8 cellular contexts compared by ENCODE assay signal in genomic region chr2:127416486-127417001, GRCh38. TPM values are rescaled to one million over a fixed set of nuclear protein-coding genes. Genes with fewer than 3 reads are reported as not detected.
DNase-seq lines count a peak whose midpoint lies in the region; ATAC-seq and TF ChIP-seq lines count a peak whose summit lies in the region.

No MANE protein-coding gene starts in this region.

- no peaks in the 10 kb centered on the region for H3K27me3 ChIP-seq in Peyer's patch
- H3K27me3 ChIP-seq in iPS-20b (ENCODE audit: insufficient read depth, low read length), result peaks cover 70% of the 10 kb centered on the region
- peaks cover 0 to 32% of the 10 kb centered on the region in 2 donors for H3K27me3 ChIP-seq in tibial nerve
- no peaks in the 10 kb centered on the region for H3K27me3 ChIP-seq in HAP-1 (ENCODE audit: low read depth)
- H3K27me3 ChIP-seq in aorta (ENCODE audit: control insufficient read depth in 1 of 2, insufficient read depth in 2 of 2, low read length in 1 of 2), result no peaks in the 10 kb centered on the region

- H3K4me1 ChIP-seq in Peyer's patch (peaks cover 0 to 19% (median 6%) of the 10 kb centered on the region in 4 donors), iPS-20b (ENCODE audit: insufficient read depth, low read length) (no peaks in the 10 kb centered on the region), tibial nerve (peaks cover 3 to 21% (median 14%) of the 10 kb centered on the region in 4 donors), HAP-1 (peaks cover 15% of the 10 kb centered on the region), aorta (ENCODE audit: control insufficient read depth in 1 of 2, insufficient read depth in 2 of 2, low read length in 2 of 2) (peaks cover 2 to 3% of the 10 kb centered on the region in 2 donors)

- CTCF ChIA-PET in activated naive CD4-positive, alpha-beta T cell treated with anti-CD3 and anti-CD28 coated beads for 36 hours (lab: Charles Lee), result interaction anchor here (0.7 to 2.9 kb wide), 13 partner anchors 13 to 219 kb away, joined by 3 to 15 read pairs (median 4); partner anchors contain the start of gene ERCC3

- no peak for ATAC-seq in aorta (ENCODE audit: low FRiP score)

- H3K36me3 ChIP-seq in Peyer's patch (no peaks in the 10 kb centered on the region), iPS-20b (ENCODE audit: insufficient read depth, low read depth, low read length) (no peaks in the 10 kb centered on the region), tibial nerve (no peaks in the 10 kb centered on the region), HAP-1 (replicated peaks) (no peaks in the 10 kb centered on the region), aorta (ENCODE audit: control insufficient read depth in 1 of 2, insufficient read depth in 2 of 2, low read length in 1 of 2) (no peaks in the 10 kb centered on the region)

- TF ChIP-seq CTCF in Peyer's patch (IDR thresholded peaks at IDR 0.05), result no peak
- no peak for TF ChIP-seq CTCF in tibial nerve (IDR thresholded peaks at IDR 0.05)

- in situ Hi-C loops in HAP-1 (cut with MboI; ENCODE audit: low sequenced_read_pairs), result no loop called here

- H3K9me3 Mint-ChIP-seq in activated naive CD4-positive, alpha-beta T cell treated with anti-CD3 and anti-CD28 coated beads for 36 hours, result peaks cover 6% of the 10 kb centered on the region

- H3K27me3 Mint-ChIP-seq in activated naive CD4-positive, alpha-beta T cell treated with anti-CD3 and anti-CD28 coated beads for 36 hours (ENCODE audit: low read depth), result peaks cover 26% of the 10 kb centered on the region

- peak; percentile 21 for DNase-seq in activated naive CD4-positive, alpha-beta T cell treated with anti-CD3 and anti-CD28 coated beads for 36 hours
- DNase-seq in activated naive CD4-positive, alpha-beta T cell (lab: John Stamatoyannopoulos, UW), result no peak
- DNase-seq in Peyer's patch (peak in 1 of 3 donors; percentile 38), tibial nerve (ENCODE audit: low spot score in 2 of 2) (no peak), ecto neural progenitor cell (ENCODE audit: low spot score) (no peak), HAP-1 (ENCODE audit: low spot score in 2 of 2) (no peak), aorta (no peak)

- H3K9ac ChIP-seq in iPS-20b (ENCODE audit: low read depth, low read length), result no peak overlapping the region

- TF ChIP-seq EP300 in tibial nerve (IDR thresholded peaks at IDR 0.05), result no peak

- peaks cover 27% of the 10 kb centered on the region for H3K4me1 Mint-ChIP-seq in activated naive CD4-positive, alpha-beta T cell treated with anti-CD3 and anti-CD28 coated beads for 36 hours (ENCODE audit: low read depth)

- peak overlapping the region; percentile 34 to 63 (median 57) for H3K4me3 ChIP-seq in Peyer's patch
- H3K4me3 ChIP-seq in iPS-20b (ENCODE audit: low read length), result peak overlapping the region; percentile 59
- peak overlapping the region in 3 of 4 donors; percentile 37 to 48 (median 47) for H3K4me3 ChIP-seq in tibial nerve
- H3K4me3 ChIP-seq in HAP-1, result no peak overlapping the region
- no peak overlapping the region for H3K4me3 ChIP-seq in aorta (ENCODE audit: low read length in 2 of 2)

- 28 to 33% methylated on average over 6 of the region's 6 CpGs for WGBS in tibial nerve, 2 donors
- 59% methylated on average over 6 of the region's 6 CpGs for WGBS in aorta, 2 donors

- H3K4me3 Mint-ChIP-seq in activated naive CD4-positive, alpha-beta T cell treated with anti-CD3 and anti-CD28 coated beads for 36 hours, result peak overlapping the region; percentile 63

- H3K9me3 ChIP-seq in Peyer's patch (no peaks in the 10 kb centered on the region), iPS-20b (ENCODE audit: insufficient read depth, low read depth, low read length) (peaks cover 5% of the 10 kb centered on the region; the same call in 1 of the 2 replicates), tibial nerve (peaks cover 0 to 3% (median 0%) of the 10 kb centered on the region in 4 donors), HAP-1 (peaks cover 2% of the 10 kb centered on the region; the same call in 1 of the 2 replicates), aorta (ENCODE audit: control insufficient read depth, low read length) (no peaks in the 10 kb centered on the region)

- H3K27ac ChIP-seq in Peyer's patch (peak overlapping the region in 3 of 4 donors; percentile 5 to 70 (median 48)), iPS-20b (ENCODE audit: low read length) (no peak overlapping the region), tibial nerve (no peak overlapping the region), aorta (ENCODE audit: low read depth in 1 of 2, low read length in 2 of 2) (no peak overlapping the region)

- no peaks in the 10 kb centered on the region for H3K36me3 Mint-ChIP-seq in activated naive CD4-positive, alpha-beta T cell treated with anti-CD3 and anti-CD28 coated beads for 36 hours (ENCODE audit: low read depth)

- TF ChIP-seq POLR2A in Peyer's patch (IDR thresholded peaks at IDR 0.05), result no peak
- TF ChIP-seq POLR2A in tibial nerve (IDR thresholded peaks at IDR 0.05), result no peak

- intact Hi-C loops in activated naive CD4-positive, alpha-beta T cell treated with anti-CD3 and anti-CD28 coated beads for 36 hours (cut with micrococcal nuclease), result loop anchor here (1.0 to 5.0 kb wide), 8 partner anchors 9 to 349 kb away; partner anchors contain the start of gene MAP3K2
- intact Hi-C loops in aorta (cut with DNase I), result loop anchor here in 1 of 2 donors (5.0 to 10.0 kb wide), 2 partner anchors 34 to 52 kb away; no protein-coding TSS in a partner anchor

- no peak overlapping the region for H3K27ac Mint-ChIP-seq in activated naive CD4-positive, alpha-beta T cell treated with anti-CD3 and anti-CD28 coated beads for 36 hours

RNA-seq across cellular contexts. Expression of gene PROC, which starts 1.7 kb away (rescaled TPM):
- total RNA-seq in activated naive CD4-positive, alpha-beta T cell treated with anti-CD3 and anti-CD28 coated beads for 36 hours, result not detected
- 1 to 10 TPM in 3 of 4 donors, not detected in 1; 1.3 to 6.3 (median 1.6) TPM for total RNA-seq in Peyer's patch
- not detected for total RNA-seq in tibial nerve
- total RNA-seq in aorta, result under 1 TPM in 1 of 2 donors, not detected in 1; 0.58 TPM
- polyA plus RNA-seq in aorta, result under 1 TPM; 0.26 to 0.50 TPM

RNA-seq across cellular contexts. Expression of gene MAP3K2, which starts 28.8 kb away (rescaled TPM):
- 10 to 100 TPM; 27.1 to 27.4 TPM for total RNA-seq in activated naive CD4-positive, alpha-beta T cell treated with anti-CD3 and anti-CD28 coated beads for 36 hours
- total RNA-seq in Peyer's patch (10 to 100 TPM; 38.8 to 70.2 (median 52.0) TPM), tibial nerve (10 to 100 TPM; 34.2 to 69.5 (median 61.1) TPM), aorta (10 to 100 TPM; 67.6 to 79.3 TPM)
- 10 to 100 TPM in 1 of 2 donors, 1 to 10 TPM in 1; 6.6 to 13.5 TPM for polyA plus RNA-seq in aorta

Comparison
In these comparisons a context has a peak if more than half of its experiments do, and no peak if none do; other contexts are left out.
1. H3K27ac ChIP-seq: peak in Peyer's patch (3 of 4); none in iPS-20b (single experiment), tibial nerve (0 of 4) and aorta (0 of 2).
2. H3K4me3 ChIP-seq: peak in Peyer's patch (4 of 4), iPS-20b (single experiment) and tibial nerve (3 of 4); none in HAP-1 (single experiment) and aorta (0 of 2).